Comparison of ENCODE assay signal across 24 cellular contexts in the genomic region with DNA sequence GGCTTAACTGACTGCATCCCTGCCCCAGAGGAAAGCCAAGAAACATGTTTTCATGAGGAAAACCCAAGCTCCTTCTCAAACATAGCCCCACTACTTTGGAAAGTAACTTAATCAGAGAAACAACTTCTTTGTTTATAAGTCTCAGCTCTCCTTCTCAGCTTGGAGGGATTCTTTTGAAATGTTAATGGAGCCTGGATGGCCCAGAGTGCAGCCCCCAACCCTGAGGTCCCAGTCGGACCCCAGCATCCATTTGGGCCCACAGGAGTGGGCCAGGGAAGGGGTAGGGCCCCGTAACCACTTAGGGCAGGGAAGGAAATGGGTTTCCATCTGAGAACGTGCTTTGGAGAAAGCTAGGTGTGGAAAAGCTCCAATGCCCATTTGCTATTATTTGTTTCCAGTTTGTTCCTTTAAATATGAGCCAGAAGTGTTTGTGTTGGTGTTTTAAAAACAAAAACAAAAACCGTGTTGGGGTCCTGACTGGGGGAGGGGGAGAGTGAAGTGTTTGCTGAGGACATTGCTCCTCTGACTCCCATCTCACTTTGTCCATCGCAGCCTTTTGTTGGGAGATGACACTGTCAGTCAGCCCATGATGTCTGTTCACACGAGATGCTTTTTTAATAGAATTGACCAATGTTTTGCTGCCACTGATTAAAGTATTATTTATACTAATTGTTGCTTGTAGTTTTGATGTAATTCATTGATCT. TPM values are rescaled to one million over a fixed set of nuclear protein-coding genes. Genes with fewer than 3 reads are reported as not detected.
A peak's percentile ranks its signal among the peaks of the same experiment; 100 is the strongest.
DNase-seq lines count a peak whose midpoint lies in the region; ATAC-seq, FAIRE-seq and TF ChIP-seq lines count a peak whose summit lies in the region.
"Had no signal": no experiment of that assay in that cellular context is flagged by ENCODE, and none has a peak within 500 bp of the region (broad histone marks: within the 10 kb centered on the region; RNA-seq: fewer than 3 reads in every experiment).

No MANE protein-coding gene starts in this region.

- no peak for TF ChIP-seq CTCF in WTC11 (IDR thresholded peaks at IDR 0.05)
- TF ChIP-seq CTCF in kidney (IDR thresholded peaks at IDR 0.05; ENCODE audit: borderline replicate concordance, extremely low read depth, insufficient read depth), result no peak
- TF ChIP-seq CTCF in heart right ventricle (IDR thresholded peaks at IDR 0.05), result no peak
- no peak for TF ChIP-seq CTCF in RWPE1 (conservative IDR thresholded peaks at IDR 0.05; ENCODE audit: low read depth)

- H3K4me1 ChIP-seq in kidney (ENCODE audit: control insufficient read depth in 1 of 2, insufficient read depth in 1 of 2, low read depth in 1 of 2, low read length in 2 of 2) (peaks cover 4 to 12% of the 10 kb centered on the region in 2 donors), heart right ventricle (peaks cover 7 to 44% (median 20%) of the 10 kb centered on the region in 9 donors)
- H3K4me1 ChIP-seq: A549; BLaER1 treated with 17β-estradiol and CSF1 and Interleukin-3, amounts not matched to agents 10 nM and 100 nM; SJSA1 had no signal

- peaks cover 32% of the 10 kb centered on the region for H3K4me1 Mint-ChIP-seq in WTC11

- peaks cover 63 to 100% (median 100%) of the 10 kb centered on the region in 7 donors for H3K27me3 ChIP-seq in heart right ventricle
- H3K27me3 ChIP-seq: SJSA1 had no signal

- peak overlapping the region in 1 of 2 donors; percentile 75 for H3K4me3 ChIP-seq in kidney (ENCODE audit: low read length in 2 of 2)
- H3K4me3 ChIP-seq in heart right ventricle, result no peak overlapping the region
- H3K4me3 ChIP-seq: A549; BLaER1 treated with 17β-estradiol and CSF1 and Interleukin-3, amounts not matched to agents 10 nM and 100 nM; GM23248; SJSA1 had no signal

- H3K27ac ChIP-seq in kidney (ENCODE audit: low read depth in 2 of 2, low read length in 2 of 2) (peak overlapping the region; percentile 53 to 76), heart right ventricle (no peak overlapping the region), RWPE1 (no peak overlapping the region)
- H3K27ac ChIP-seq: A549; BLaER1 treated with 17β-estradiol and CSF1 and Interleukin-3, amounts not matched to agents 10 nM and 100 nM; GM23248; SJSA1 had no signal

- ATAC-seq in WTC11 (peak; percentile 9), heart right ventricle (no peak), HG02623 (IDR thresholded peaks at IDR 0.05; ENCODE audit: unreplicated experiment) (no peak)
- ATAC-seq: A549, PC-3, Right ventricle myocardium inferior had no signal

- DNase-seq in WTC11 (ENCODE audit: low spot score) (no peak), kidney (no peak), heart right ventricle (no peak), RWPE1 (ENCODE audit: low spot score) (no peak)
- DNase-seq: AML-193; CD4-positive, alpha-beta T cell; GM23248; HCEC 1CT; NCI-H1048; NCI-H1417; NCI-H1694; NCI-H2029 treated with DMSO at 0.1 percent for 48 hours; NCI-H446 treated with DMSO at 0.1 percent for 48 hours; NCI-H526; NCI-H82; NK-92 treated with Interleukin-12 subunit alpha and Interleukin-12 subunit beta, amount 100 ng/mL, for 24 hours; PC-3 had no signal

- peak overlapping the region; percentile 30 to 60 for H3K9ac ChIP-seq in kidney (ENCODE audit: low read length in 2 of 2)
- H3K9ac ChIP-seq: BLaER1 treated with 17β-estradiol and CSF1 and Interleukin-3, amounts not matched to agents 10 nM and 100 nM; GM23248 had no signal

- 13 to 23% methylated on average over 6 of the region's 6 CpGs for WGBS in heart right ventricle, 2 donors

- POLR2A ChIA-PET in WTC11 (lab: Charles Lee) (no interaction called here), RWPE1 (lab: Yijun Ruan, JAX; ENCODE audit: low non-redundant PET) (no interaction called here)

- no peak overlapping the region for H3K4me3 Mint-ChIP-seq in WTC11
- H3K4me3 Mint-ChIP-seq: CD4-positive, alpha-beta T cell had no signal

- FAIRE-seq in kidney (lab: Jason Lieb, UNC), result no peak
- FAIRE-seq: A549, D721Med, GM18507 had no signal

- intact Hi-C loops in kidney (cut with DNase I) (no loop called here), heart right ventricle (cut with DNase I) (no loop called here)

- H3K27me3 Mint-ChIP-seq in WTC11 (ENCODE audit: low read depth), result peaks cover 100% of the 10 kb centered on the region

- peaks cover 2% of the 10 kb centered on the region; the same call in 1 of the 2 replicates for H3K36me3 Mint-ChIP-seq in WTC11

- CTCF ChIA-PET in WTC11 (lab: Charles Lee), result interaction anchor here (0.8 to 2.6 kb wide), 6 partner anchors 15 to 499 kb away, joined by 3 to 13 read pairs (median 4); no protein-coding TSS in a partner anchor
- CTCF ChIA-PET in RWPE1 (lab: Yijun Ruan, JAX), result interaction anchor here (0.6 to 2.2 kb wide), 2 partner anchors 15 to 276 kb away, joined by 3 to 7 read pairs; no protein-coding TSS in a partner anchor

- no peak overlapping the region for H3K27ac Mint-ChIP-seq in WTC11
- H3K27ac Mint-ChIP-seq: CD4-positive, alpha-beta T cell had no signal

- peaks cover 2 to 6% of the 10 kb centered on the region in 2 donors for H3K36me3 ChIP-seq in kidney (ENCODE audit: control insufficient read depth in 1 of 2, insufficient read depth in 2 of 2, low read length in 2 of 2)
- no peaks in the 10 kb centered on the region for H3K36me3 ChIP-seq in heart right ventricle
- H3K36me3 ChIP-seq: BLaER1 treated with 17β-estradiol and CSF1 and Interleukin-3, amounts not matched to agents 10 nM and 100 nM had no signal

- H3K9me3 ChIP-seq in kidney (ENCODE audit: control insufficient read depth in 1 of 2, low read length in 2 of 2) (no peaks in the 10 kb centered on the region), heart right ventricle (no peaks in the 10 kb centered on the region)
- H3K9me3 ChIP-seq: A549, SJSA1 had no signal

- H3K9me3 Mint-ChIP-seq in WTC11, result no peaks in the 10 kb centered on the region
- H3K9me3 Mint-ChIP-seq: CD4-positive, alpha-beta T cell had no signal

TF ChIP-seq in WTC11, 78 proteins besides CTCF, POLR2A, EP300 and RAD21:
- no peak for TF ChIP-seq NR3C1 (CRISPR knock-in tag; conservative IDR thresholded peaks at IDR 0.05; ENCODE audit: low read depth)

RNA-seq across cellular contexts. Expression of a gene that starts 1.6 kb away (rescaled TPM):
- total RNA-seq in WTC11 (2021) (not detected in 3 replicates), kidney (29.3 TPM), heart right ventricle (1 to 10 TPM in 1 of 10 donors, under 1 TPM in 4, not detected in 5; 0.17 to 1.1 (median 0.28) TPM)
- polyA plus RNA-seq in kidney (ENCODE audit: insufficient read depth, low read depth, low replicate concordance) (16.9 TPM), heart right ventricle (under 1 TPM; 0.10 to 0.15 TPM)
- total RNA-seq: CD4-positive, alpha-beta T cell had no signal

RNA-seq across cellular contexts. Expression of a gene that starts 4.1 kb away (rescaled TPM):
- not detected in 3 replicates for total RNA-seq in WTC11 (2021)
- total RNA-seq in kidney, result 27.8 TPM
- polyA plus RNA-seq in kidney (ENCODE audit: insufficient read depth, low read depth, low replicate concordance), result 12.1 TPM
- total RNA-seq in heart right ventricle, result under 1 TPM in 8 of 10 donors, not detected in 2; 0.21 to 0.69 (median 0.40) TPM
- polyA plus RNA-seq in heart right ventricle, result 1 to 10 TPM in 1 of 2 donors, under 1 TPM in 1; 0.13 to 1.6 TPM
- total RNA-seq: CD4-positive, alpha-beta T cell; Right ventricle myocardium inferior had no signal

RNA-seq across cellular contexts. Expression of a gene that starts 26.0 kb away (rescaled TPM):
- total RNA-seq in WTC11 (2021), result not detected in 3 replicates
- 76.5 TPM for total RNA-seq in kidney
- 122 TPM for polyA plus RNA-seq in kidney (ENCODE audit: insufficient read depth, low read depth, low replicate concordance)
- total RNA-seq in heart right ventricle, result 1 to 10 TPM in 1 of 10 donors, under 1 TPM in 7, not detected in 2; 0.26 to 1.5 (median 0.42) TPM
- under 1 TPM; 0.35 to 0.59 TPM for polyA plus RNA-seq in heart right ventricle
- total RNA-seq: CD4-positive, alpha-beta T cell had no signal

RNA-seq across cellular contexts. Expression of a gene that starts 33.0 kb away (rescaled TPM):
- total RNA-seq in WTC11 (2021), result not detected in 3 replicates
- total RNA-seq in kidney, result 36.5 TPM
- 36.4 TPM for polyA plus RNA-seq in kidney (ENCODE audit: insufficient read depth, low read depth, low replicate concordance)
- under 1 TPM in 2 of 10 donors, not detected in 8; 0.15 to 0.29 TPM for total RNA-seq in heart right ventricle
- polyA plus RNA-seq in heart right ventricle, result under 1 TPM; 0.16 to 0.29 TPM
- total RNA-seq: CD4-positive, alpha-beta T cell; PC-3; Right ventricle myocardium inferior had no signal

RNA-seq across cellular contexts. Expression of a gene that starts 33.0 kb away (rescaled TPM):
- total RNA-seq in WTC11 (2021) (0.14 to 0.22 TPM in 2 of 3 replicates, not detected in the other), kidney (11.3 TPM), heart right ventricle (under 1 TPM in 2 of 10 donors, not detected in 8; 0.19 to 0.23 TPM)
- polyA plus RNA-seq in kidney (ENCODE audit: insufficient read depth, low read depth, low replicate concordance) (4.3 TPM), heart right ventricle (under 1 TPM; 0.03 to 0.15 TPM)
- total RNA-seq: CD4-positive, alpha-beta T cell; PC-3; Right ventricle myocardium inferior; SJSA1 had no signal

Comparison
In these comparisons a context has a peak if more than half of its experiments do, and no peak if none do; other contexts are left out.
1. H3K27ac ChIP-seq: peak in kidney (2 of 2); none in heart right ventricle (0 of 10) and RWPE1 (single experiment).
2. RNA of a gene that starts 1.6 kb away (total RNA-seq): 29.3 TPM in kidney (single experiment); 0.17 to 1.1 TPM in heart right ventricle and not detected in WTC11; every median in the first group is over 10 times any median in the second.
3. RNA of a gene that starts 4.1 kb away (total RNA-seq): 27.8 TPM in kidney (single experiment); 0.21 to 0.69 TPM in heart right ventricle and not detected in WTC11; every median in the first group is over 10 times any median in the second.
4. RNA of a gene that starts 26.0 kb away (total RNA-seq): 76.5 TPM in kidney (single experiment); 0.26 to 1.5 TPM in heart right ventricle and not detected in WTC11; every median in the first group is over 10 times any median in the second.